In the genomic region with DNA sequence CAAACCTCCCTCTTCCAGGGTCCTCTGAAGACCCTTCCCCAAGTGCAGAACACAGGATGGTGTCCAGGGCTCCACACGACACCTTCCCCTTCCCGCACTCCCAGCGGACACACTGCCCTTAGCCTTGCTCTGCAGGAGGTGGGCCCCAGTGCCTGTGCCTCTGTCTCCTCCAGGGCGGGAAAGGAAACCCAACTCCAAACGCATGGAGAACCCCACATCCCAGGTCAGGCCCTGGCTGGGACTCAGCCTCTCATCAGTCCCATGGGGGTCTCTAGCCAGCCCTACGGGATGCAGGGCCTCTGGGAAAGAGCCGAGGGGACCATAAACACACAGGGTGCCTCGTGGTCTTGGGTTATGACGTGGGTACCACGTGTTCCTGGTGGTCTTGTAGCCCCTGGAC, we compare ENCODE assay signal across 11 cellular contexts.
"Had no signal": no experiment of that assay in that cellular context is flagged by ENCODE, and none has a peak within 500 bp of the region (broad histone marks: within the 10 kb centered on the region; RNA-seq: fewer than 3 reads in every experiment).

No MANE protein-coding gene starts in this region.

- H3K4me1 Mint-ChIP-seq: GM23338, H9 had no signal

- H3K36me3 ChIP-seq: HAP-1 had no signal

- H2AFZ ChIP-seq: GM23248, GM23338 had no signal

- DNase-seq: GM23248, GOT3, H7, H9, HCEC 1CT, HFFc6 had no signal

- H3K27ac ChIP-seq: GM23248 had no signal

- ATAC-seq: GM23338, HCT116 had no signal

- FAIRE-seq: H1, H54 had no signal

- H3K4me3 ChIP-seq: GM23248, GM23338, HAP-1 had no signal

- H3K4me2 ChIP-seq: GM23338 had no signal

- H3K4me1 ChIP-seq: HAP-1 had no signal

- H3K4me3 Mint-ChIP-seq: GM23338, H9, HFFc6 had no signal

- H3K27ac Mint-ChIP-seq: GM23338, H9, HFFc6 had no signal

- H3K9ac ChIP-seq: GM23248 had no signal
